15 cellular contexts compared by ENCODE assay signal in the genomic region with DNA sequence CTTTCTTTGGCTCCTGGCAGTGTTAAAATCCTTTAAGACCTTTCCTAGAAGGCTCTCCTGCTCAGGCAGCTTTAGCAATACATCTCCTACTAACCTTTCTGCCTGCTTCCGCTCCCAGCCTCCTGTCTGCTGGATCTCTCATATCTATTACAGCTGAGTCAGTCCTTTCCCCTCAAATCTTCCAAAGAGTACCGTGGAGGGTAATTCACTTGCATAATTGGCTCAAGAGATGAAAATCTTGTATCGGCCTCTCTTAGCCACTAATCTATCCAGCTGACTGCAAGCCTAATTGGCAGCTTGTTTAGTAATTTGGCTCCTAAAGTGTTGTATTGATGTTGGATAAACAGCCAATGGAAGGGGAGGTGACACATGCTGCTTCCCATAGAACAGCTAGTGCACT.
"Had no signal": no experiment of that assay in that cellular context is flagged by ENCODE, and none has a peak within 500 bp of the region (broad histone marks: within the 10 kb centered on the region; RNA-seq: fewer than 3 reads in every experiment).

No MANE protein-coding gene starts in this region.

- H3K4me1 ChIP-seq: pancreas had no signal

- H3K27ac ChIP-seq: pancreas had no signal

- H3K4me3 ChIP-seq: pancreas had no signal

- H3K27me3 ChIP-seq: pancreas had no signal

- DNase-seq: activated CD4-positive, alpha-beta T cell treated with anti-CD3 and anti-CD28 coated beads for 1 hour; activated CD4-positive, alpha-beta T cell treated with anti-CD3 and anti-CD28 coated beads, Interleukin-2, amount 50 U/mL, for 4 hours; activated naive CD4-positive, alpha-beta T cell treated with anti-CD3 and anti-CD28 coated beads, Interleukin-2, amount 10 ng/mL, durations not matched to agents 7 days and 5 days; activated T-cell treated with anti-CD3 and anti-CD28 coated beads, Interleukin-2, amount 50 U/mL, for 1 hour; cortex of kidney; effector CD4-positive, alpha-beta T cell; foreskin melanocyte; head of caudate nucleus; pancreas; stimulated activated CD4-positive, alpha-beta T cell treated with anti-CD3 and anti-CD28 coated beads, Interleukin-12 subunit alpha, Interleukin-12 subunit beta, amount 100 ng/mL, for 4 hours; stimulated activated CD4-positive, alpha-beta T cell treated with anti-CD3 and anti-CD28 coated beads, Interleukin-2, amount 100 ng/mL, for 24 hours; T-cell; T-helper 9 cell had no signal

- H3K36me3 ChIP-seq: pancreas had no signal

- ATAC-seq: left lobe of liver; pancreas; stimulated activated effector memory CD8-positive, alpha-beta T cell treated with anti-CD3 and anti-CD28 coated beads, Interleukin-12 subunit alpha, Interleukin-12 subunit beta, amount 100 ng/mL, for 72 hours; T-cell had no signal

- H3K9me3 ChIP-seq: pancreas had no signal
